In the genomic region with DNA sequence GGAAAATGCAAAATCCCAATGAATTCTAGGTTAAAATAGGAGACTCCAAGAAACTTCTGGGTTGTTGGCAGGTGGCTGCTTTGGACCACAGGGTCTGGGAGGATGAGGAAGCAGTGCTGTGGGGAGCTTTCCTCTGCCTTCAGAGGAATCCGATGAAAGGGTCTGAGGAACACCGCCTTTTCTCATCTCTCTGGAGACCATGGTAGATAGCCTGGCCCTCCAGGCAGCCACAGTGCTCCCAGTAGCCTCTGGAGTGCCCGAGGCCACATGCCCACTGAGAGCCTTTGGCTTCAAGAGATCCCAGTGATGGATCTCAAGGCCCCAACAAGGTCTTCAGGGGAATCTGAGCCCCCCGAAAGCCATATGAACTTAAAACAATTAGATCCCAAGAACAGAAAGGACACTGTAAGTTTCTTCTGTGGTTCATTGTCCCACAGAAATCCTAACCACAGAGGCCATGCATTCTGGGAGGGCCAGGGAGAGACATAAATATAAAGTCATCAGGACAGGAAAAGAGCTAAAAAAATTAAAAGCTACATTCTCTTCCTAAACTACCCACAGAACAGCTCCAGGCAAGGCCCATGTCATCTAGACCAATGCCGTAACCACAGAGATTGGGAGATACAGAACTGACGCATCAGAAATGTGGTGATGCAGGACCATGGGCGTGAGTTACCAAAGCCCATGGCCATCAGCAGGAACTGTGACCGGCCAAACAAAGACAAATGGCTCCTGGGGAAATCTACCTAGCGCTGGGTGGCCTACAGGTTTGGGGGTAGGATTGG, we compare ENCODE assay signal across 10 cellular contexts. TPM values are rescaled to one million over a fixed set of nuclear protein-coding genes. Genes with fewer than 3 reads are reported as not detected.
DNase-seq lines count a peak whose midpoint lies in the region; ATAC-seq, FAIRE-seq and TF ChIP-seq lines count a peak whose summit lies in the region.
"Had no signal": no experiment of that assay in that cellular context is flagged by ENCODE, and none has a peak within 500 bp of the region (broad histone marks: within the 10 kb centered on the region; RNA-seq: fewer than 3 reads in every experiment).

No MANE protein-coding gene starts in this region.

- CTCF ChIA-PET in activated CD4-positive, alpha-beta memory T cell treated with anti-CD3 and anti-CD28 coated beads, Interleukin-2, amount 10 ng/mL, durations not matched to agents 7 days and 5 days (lab: Charles Lee), result interaction anchor here (0.8 to 2.7 kb wide), 9 partner anchors 10 to 83 kb away, joined by 3 to 12 read pairs (median 4); a partner anchor contains a TSS

- peak overlapping the region; percentile 55 to 64 for H3K27ac ChIP-seq in liver (ENCODE audit: low read depth in 1 of 2, low read length in 2 of 2)
- peak overlapping the region in 1 of 3 donors; percentile 33 for H3K27ac ChIP-seq in right lobe of liver
- peak overlapping the region; percentile 81 for H3K27ac ChIP-seq in lower lobe of right lung

- DNase-seq in right lobe of liver (no peak), lower lobe of right lung (no peak), D721Med (ENCODE audit: insufficient read length, low spot score) (no peak)
- no peak for DNase-seq in activated CD4-positive, alpha-beta memory T cell treated with anti-CD3 and anti-CD28 coated beads, Interleukin-2, amount 10 ng/mL, durations not matched to agents 7 days and 5 days
- DNase-seq: activated T-cell treated with anti-CD3 and anti-CD28 coated beads, Interleukin-2, amount 50 U/mL, for 4 hours; NCI-H1105 treated with DMSO at 0.1 percent for 48 hours had no signal

- peak overlapping the region; percentile 75 for H3K27ac Mint-ChIP-seq in activated CD4-positive, alpha-beta memory T cell treated with anti-CD3 and anti-CD28 coated beads, Interleukin-2, amount 10 ng/mL, durations not matched to agents 7 days and 5 days

- intact Hi-C loops in right lobe of liver (cut with DNase I) (no loop called here), lower lobe of right lung (cut with DNase I) (no loop called here)

- peaks cover 83% of the 10 kb centered on the region for H3K4me1 Mint-ChIP-seq in activated CD4-positive, alpha-beta memory T cell treated with anti-CD3 and anti-CD28 coated beads, Interleukin-2, amount 10 ng/mL, durations not matched to agents 7 days and 5 days

- no peak for FAIRE-seq in D721Med (lab: Jason Lieb, UNC)

- ATAC-seq in right lobe of liver (no peak), lower lobe of right lung (peak in 1 of 2 donors; percentile 56), HG03135 (IDR thresholded peaks at IDR 0.05; ENCODE audit: unreplicated experiment) (no peak), HG03025 (IDR thresholded peaks at IDR 0.05; ENCODE audit: low FRiP score, unreplicated experiment) (no peak), GM21723 (IDR thresholded peaks at IDR 0.05; ENCODE audit: unreplicated experiment) (no peak)
- ATAC-seq: activated T-cell treated with anti-CD3 and anti-CD28 coated beads, Interleukin-2, amount 50 U/mL, for 4 hours had no signal

- H3K4me1 ChIP-seq in liver (ENCODE audit: control insufficient read depth in 4 of 4, insufficient read depth in 4 of 4, low read length in 3 of 4) (peaks cover 0 to 24% (median 5%) of the 10 kb centered on the region in 4 donors), right lobe of liver (peaks cover 0 to 19% (median 0%) of the 10 kb centered on the region in 4 donors), lower lobe of right lung (peaks cover 55% of the 10 kb centered on the region)

- POLR2A ChIA-PET in activated CD4-positive, alpha-beta memory T cell treated with anti-CD3 and anti-CD28 coated beads, Interleukin-2, amount 10 ng/mL, durations not matched to agents 7 days and 5 days (lab: Charles Lee), result interaction anchor here (1.0 to 11.0 kb wide), 5 partner anchors 8 to 78 kb away, joined by 3 to 286 read pairs (median 4); a partner anchor contains a TSS

- peaks cover 14 to 24% (median 19%) of the 10 kb centered on the region in 4 donors for H3K36me3 ChIP-seq in liver (ENCODE audit: control insufficient read depth in 4 of 4, insufficient read depth in 3 of 4, low read depth in 1 of 4, low read length in 3 of 4)
- H3K36me3 ChIP-seq in right lobe of liver, result peaks cover 0 to 24% (median 8%) of the 10 kb centered on the region in 4 donors
- H3K36me3 ChIP-seq in lower lobe of right lung, result peaks cover 54% of the 10 kb centered on the region

- WGBS in liver, result 94% methylated on average over 9 of the region's 9 CpGs
- 87% methylated on average over 3 of the region's 9 CpGs for WGBS in right lobe of liver (ENCODE audit: insufficient coverage, low coverage, low lambda C conversion rate, missing lambda C conversion rate)

- peak overlapping the region in 1 of 2 donors; percentile 1 for H3K9ac ChIP-seq in liver (ENCODE audit: low read depth in 1 of 2, low read length in 2 of 2)

- TF ChIP-seq POLR2A in right lobe of liver (IDR thresholded peaks at IDR 0.05), result no peak

- no peak for TF ChIP-seq CTCF in liver (IDR thresholded peaks at IDR 0.05; ENCODE audit: low read depth, low read length, missing input control)
- TF ChIP-seq CTCF in right lobe of liver (IDR thresholded peaks at IDR 0.05), result no peak
- TF ChIP-seq CTCF in lower lobe of right lung (IDR thresholded peaks at IDR 0.05), result no peak
- no peak for TF ChIP-seq CTCF in D721Med (IDR thresholded peaks at IDR 0.05; ENCODE audit: insufficient read depth, missing control alignments)

- H3K36me3 Mint-ChIP-seq in activated CD4-positive, alpha-beta memory T cell treated with anti-CD3 and anti-CD28 coated beads, Interleukin-2, amount 10 ng/mL, durations not matched to agents 7 days and 5 days (ENCODE audit: low read depth), result peaks cover 34% of the 10 kb centered on the region

- no peaks in the 10 kb centered on the region for H3K9me3 ChIP-seq in liver (ENCODE audit: control insufficient read depth in 4 of 4, low read length in 3 of 4)
- H3K9me3 ChIP-seq in right lobe of liver, result no peaks in the 10 kb centered on the region
- no peaks in the 10 kb centered on the region for H3K9me3 ChIP-seq in lower lobe of right lung

- H3K27me3 ChIP-seq in liver (ENCODE audit: control insufficient read depth in 4 of 4, insufficient read depth in 4 of 4, low read length in 3 of 4) (no peaks in the 10 kb centered on the region), right lobe of liver (no peaks in the 10 kb centered on the region), lower lobe of right lung (ENCODE audit: low read depth) (no peaks in the 10 kb centered on the region)

- H3K4me3 ChIP-seq in liver (ENCODE audit: low read depth in 1 of 3, low read length in 3 of 3), result no peak overlapping the region
- no peak overlapping the region for H3K4me3 ChIP-seq in right lobe of liver
- H3K4me3 ChIP-seq in lower lobe of right lung, result no peak overlapping the region

- no peaks in the 10 kb centered on the region for H3K27me3 Mint-ChIP-seq in activated CD4-positive, alpha-beta memory T cell treated with anti-CD3 and anti-CD28 coated beads, Interleukin-2, amount 10 ng/mL, durations not matched to agents 7 days and 5 days

- no peak overlapping the region for H3K4me3 Mint-ChIP-seq in activated CD4-positive, alpha-beta memory T cell treated with anti-CD3 and anti-CD28 coated beads, Interleukin-2, amount 10 ng/mL, durations not matched to agents 7 days and 5 days
- H3K4me3 Mint-ChIP-seq: activated T-cell treated with anti-CD3 and anti-CD28 coated beads, Interleukin-2, amount 50 U/mL, for 4 hours had no signal

- TF ChIP-seq RAD21 in liver (IDR thresholded peaks at IDR 0.05), result no peak

- no peaks in the 10 kb centered on the region for H3K9me3 Mint-ChIP-seq in activated CD4-positive, alpha-beta memory T cell treated with anti-CD3 and anti-CD28 coated beads, Interleukin-2, amount 10 ng/mL, durations not matched to agents 7 days and 5 days
- H3K9me3 Mint-ChIP-seq: activated T-cell treated with anti-CD3 and anti-CD28 coated beads, Interleukin-2, amount 50 U/mL, for 4 hours had no signal

TF ChIP-seq in liver, 16 proteins besides CTCF, POLR2A, EP300 and RAD21:
- no peak for TF ChIP-seq RXRA (IDR thresholded peaks at IDR 0.05)

RNA-seq across cellular contexts. Expression of a gene that starts 24.3 kb away (rescaled TPM):
- total RNA-seq in liver, result 10 to 100 TPM; 10.5 to 31.9 TPM
- polyA plus RNA-seq in liver, result 10 to 100 TPM; 19.5 to 22.5 TPM
- 10 to 100 TPM; 25.8 to 41.7 (median 33.6) TPM for total RNA-seq in right lobe of liver
- total RNA-seq in activated CD4-positive, alpha-beta memory T cell treated with anti-CD3 and anti-CD28 coated beads, Interleukin-2, amount 10 ng/mL, durations not matched to agents 7 days and 5 days, result 10 to 100 TPM; 13.4 to 13.9 TPM
- 36.2 TPM for total RNA-seq in lower lobe of right lung

RNA-seq across cellular contexts. Expression of a gene that starts 26.8 kb away (rescaled TPM):
- total RNA-seq in liver (10 to 100 TPM in 1 of 2 donors, 1 to 10 TPM in 1; 9.5 to 36.1 TPM), right lobe of liver (10 to 100 TPM in 4 of 6 experiments, 1 to 10 TPM in 2; 8.4 to 30.5 (median 14.0) TPM), lower lobe of right lung (64.9 TPM)
- 10 to 100 TPM; 19.3 to 23.6 TPM for polyA plus RNA-seq in liver
- total RNA-seq in activated CD4-positive, alpha-beta memory T cell treated with anti-CD3 and anti-CD28 coated beads, Interleukin-2, amount 10 ng/mL, durations not matched to agents 7 days and 5 days, result 100 to 1,000 TPM; 183 to 188 TPM

RNA-seq across cellular contexts. Expression of a gene that starts 40.7 kb away (rescaled TPM):
- total RNA-seq in liver, result under 1 TPM; 0.33 to 0.84 TPM
- polyA plus RNA-seq in liver, result under 1 TPM; 0.32 to 0.64 TPM
- 1 to 10 TPM in 2 of 6 experiments, under 1 TPM in 3, not detected in 1; 0.69 to 1.6 (median 0.90) TPM for total RNA-seq in right lobe of liver
- total RNA-seq in activated CD4-positive, alpha-beta memory T cell treated with anti-CD3 and anti-CD28 coated beads, Interleukin-2, amount 10 ng/mL, durations not matched to agents 7 days and 5 days, result 10 to 100 TPM; 16.6 to 17.8 TPM
- total RNA-seq in lower lobe of right lung, result 8.1 TPM

RNA-seq across cellular contexts. Expression of a gene that starts 53.7 kb away (rescaled TPM):
- 1 to 10 TPM in 1 of 2 donors, under 1 TPM in 1; 0.50 to 1.1 TPM for total RNA-seq in liver
- polyA plus RNA-seq in liver, result under 1 TPM; 0.57 to 0.67 TPM
- under 1 TPM in 3 of 6 experiments, not detected in 3; 0.44 to 0.83 (median 0.55) TPM for total RNA-seq in right lobe of liver
- under 1 TPM; 0.43 to 0.83 TPM for total RNA-seq in activated CD4-positive, alpha-beta memory T cell treated with anti-CD3 and anti-CD28 coated beads, Interleukin-2, amount 10 ng/mL, durations not matched to agents 7 days and 5 days
- 4.0 TPM for total RNA-seq in lower lobe of right lung
- total RNA-seq: activated T-cell treated with anti-CD3 and anti-CD28 coated beads, Interleukin-2, amount 50 U/mL, for 4 hours had no signal
